ENCODE assay signal across 1 cellular context in the genomic region with DNA sequence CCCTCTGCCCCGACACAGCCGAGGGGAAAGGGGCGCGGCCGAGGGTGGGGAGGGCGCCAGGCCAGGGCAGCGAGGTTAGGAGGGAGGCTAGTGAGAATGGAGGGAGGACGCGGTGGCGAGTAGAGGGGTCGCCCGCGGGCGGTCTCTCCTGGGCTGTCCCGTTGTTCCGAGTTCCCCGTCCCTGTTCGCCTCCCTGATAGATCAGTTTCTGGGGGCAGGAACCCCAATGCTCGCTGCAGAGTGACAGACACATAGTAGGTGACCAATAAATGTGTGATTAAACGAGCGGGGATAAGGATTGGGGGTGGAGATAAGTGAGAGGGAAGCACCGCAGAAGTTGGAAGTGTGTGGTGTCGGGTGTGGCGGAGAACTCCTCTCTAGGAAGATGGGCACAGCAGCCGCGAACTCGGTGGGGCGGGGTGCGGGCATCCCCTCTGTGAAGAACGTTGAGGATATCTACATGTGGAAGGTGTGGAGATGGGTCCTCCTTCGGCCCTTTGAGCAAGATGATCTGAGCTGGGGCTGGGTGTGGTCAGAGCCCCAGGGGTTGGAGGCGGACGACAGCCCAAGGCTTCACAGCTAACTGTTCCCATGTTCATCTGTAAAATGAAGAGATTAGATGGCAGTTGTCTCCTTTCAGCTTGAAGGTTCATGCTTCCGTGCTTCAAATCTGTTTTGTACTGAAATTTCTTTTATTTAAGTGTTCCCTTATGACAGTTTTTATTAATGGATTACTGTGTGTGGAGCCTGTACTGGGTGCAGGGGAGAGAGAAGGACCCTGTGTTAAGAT.
TF ChIP-seq lines count a peak whose summit lies in the region.

No MANE protein-coding gene starts in this region.

TF ChIP-seq in endothelial cell of umbilical vein, 7 proteins besides CTCF, POLR2A, EP300 and RAD21:
- TF ChIP-seq MYC (IDR thresholded peaks at IDR 0.05; ENCODE audit: low read depth, low read length) (no peak), GATA2 (IDR thresholded peaks at IDR 0.05; ENCODE audit: insufficient read depth, insufficient read length, low read depth, low read length) (no peak), JUN (IDR thresholded peaks at IDR 0.05; ENCODE audit: borderline replicate concordance, insufficient read depth, insufficient read length, low read depth) (no peak)
